Comparison of ENCODE assay signal across 8 cellular contexts in genomic region chrX:55908685-55909212, GRCh38.
A peak's percentile ranks its signal among the peaks of the same experiment; 100 is the strongest.
DNase-seq lines count a peak whose midpoint lies in the region; ATAC-seq and TF ChIP-seq lines count a peak whose summit lies in the region.

No MANE protein-coding gene starts in this region.

- H3K27me3 Mint-ChIP-seq in stimulated activated naive CD8-positive, alpha-beta T cell treated with anti-CD3 and anti-CD28 coated beads, Interleukin-15, Interleukin-2, amounts not matched to agents 100 ng/mL and 50 ng/mL, for 24 hours: no peaks in the 10 kb centered on the region

- H3K4me1 ChIP-seq in Panc1 (ENCODE audit: control insufficient read depth, insufficient read depth, low read length) (no peaks in the 10 kb centered on the region), left lung (no peaks in the 10 kb centered on the region)

- POLR2A ChIA-PET in Panc1 (lab: Charles Lee): no interaction called here

- DNase-seq in activated CD8-positive, alpha-beta memory T cell treated with anti-CD3 and anti-CD28 coated beads for 24 hours: peak; percentile 59
- DNase-seq in activated CD8-positive, alpha-beta memory T cell treated with anti-CD3 and anti-CD28 coated beads, Interleukin-2, amount 50 U/mL, for 4 hours: no peak
- no peak for DNase-seq in Panc1 (ENCODE audit: low read depth, low spot score)
- DNase-seq in choroid plexus epithelial cell (ENCODE audit: low read depth): peak; percentile 9
- DNase-seq in left lung: no peak
- DNase-seq in effector CD8-positive, alpha-beta T cell (lab: John Stamatoyannopoulos, UW): no peak

- in situ Hi-C loops in Panc1 (cut with HindIII; ENCODE audit: low pct_unique_long_range_greater_than_20kb, low sequenced_read_pairs): no loop called here

- H3K9me3 ChIP-seq in Panc1 (ENCODE audit: control insufficient read depth, insufficient read depth, low read depth, low read length) (no peaks in the 10 kb centered on the region), left lung (no peaks in the 10 kb centered on the region)

- H3K36me3 Mint-ChIP-seq in stimulated activated naive CD8-positive, alpha-beta T cell treated with anti-CD3 and anti-CD28 coated beads, Interleukin-15, Interleukin-2, amounts not matched to agents 100 ng/mL and 50 ng/mL, for 24 hours (ENCODE audit: low read depth): no peaks in the 10 kb centered on the region

- H3K4me3 ChIP-seq in Panc1 (ENCODE audit: low read depth in 2 of 2, low read length in 2 of 2) (peak overlapping the region; percentile 56 to 72), choroid plexus epithelial cell (ENCODE audit: low read depth, low read length) (peak overlapping the region; percentile 58), left lung (peak overlapping the region; percentile 30 to 60)

- H3K36me3 ChIP-seq in Panc1 (ENCODE audit: control insufficient read depth, insufficient read depth, low read length): no peaks in the 10 kb centered on the region
- no peaks in the 10 kb centered on the region for H3K36me3 ChIP-seq in left lung

- intact Hi-C loops in Panc1 (cut with micrococcal nuclease; ENCODE audit: unreplicated experiment): no loop called here
- intact Hi-C loops in left lung (cut with DNase I): no loop called here

- H3K9me3 Mint-ChIP-seq in stimulated activated naive CD8-positive, alpha-beta T cell treated with anti-CD3 and anti-CD28 coated beads, Interleukin-15, Interleukin-2, amounts not matched to agents 100 ng/mL and 50 ng/mL, for 24 hours: no peaks in the 10 kb centered on the region

- TF ChIP-seq CTCF in Panc1 (IDR thresholded peaks at IDR 0.05) (no peak), choroid plexus epithelial cell (conservative IDR thresholded peaks at IDR 0.05; ENCODE audit: low read depth, low read length) (no peak), left lung (IDR thresholded peaks at IDR 0.05) (no peak)

- H3K27me3 ChIP-seq in Panc1 (ENCODE audit: control insufficient read depth, insufficient read depth, low read length): no peaks in the 10 kb centered on the region
- no peaks in the 10 kb centered on the region for H3K27me3 ChIP-seq in left lung

- H3K27ac ChIP-seq in Panc1 (ENCODE audit: low read length) (peak overlapping the region; percentile 48; the same call in 1 of the 2 replicates), left lung (peak overlapping the region; percentile 61 to 69)

- peak overlapping the region; percentile 68 for H3K27ac Mint-ChIP-seq in stimulated activated naive CD8-positive, alpha-beta T cell treated with anti-CD3 and anti-CD28 coated beads, Interleukin-15, Interleukin-2, amounts not matched to agents 100 ng/mL and 50 ng/mL, for 24 hours

- BruUV-seq in Panc1 (replicated peaks; lab: Mats Ljungman, UMichigan): no TSS peak

- peak overlapping the region; percentile 82 for H3K4me3 Mint-ChIP-seq in stimulated activated naive CD8-positive, alpha-beta T cell treated with anti-CD3 and anti-CD28 coated beads, Interleukin-15, Interleukin-2, amounts not matched to agents 100 ng/mL and 50 ng/mL, for 24 hours

- peak; percentile 57 for ATAC-seq in HG02870 (IDR thresholded peaks at IDR 0.05; ENCODE audit: unreplicated experiment)
- ATAC-seq in Panc1: peak; percentile 82
- ATAC-seq in left lung: peak; percentile 77

- peaks cover 4% of the 10 kb centered on the region for H3K4me1 Mint-ChIP-seq in stimulated activated naive CD8-positive, alpha-beta T cell treated with anti-CD3 and anti-CD28 coated beads, Interleukin-15, Interleukin-2, amounts not matched to agents 100 ng/mL and 50 ng/mL, for 24 hours (ENCODE audit: low read depth)

- CTCF ChIA-PET in Panc1 (lab: Charles Lee): no interaction called here

Comparison
In these comparisons a context has a peak if more than half of its experiments do, and no peak if none do; other contexts are left out.
1. DNase-seq: peak in activated CD8-positive, alpha-beta memory T cell treated with anti-CD3 and anti-CD28 coated beads for 24 hours (single experiment) and choroid plexus epithelial cell (single experiment); none in activated CD8-positive, alpha-beta memory T cell treated with anti-CD3 and anti-CD28 coated beads, Interleukin-2, amount 50 U/mL, for 4 hours (single experiment), Panc1 (single experiment), left lung (0 of 2) and effector CD8-positive, alpha-beta T cell (single experiment).
2. Peak in every context shown above with its lines, with median percentiles within 50 percentile points of each other: ATAC-seq and H3K4me3 ChIP-seq.